6 cellular contexts compared by ENCODE assay signal in the genomic region with DNA sequence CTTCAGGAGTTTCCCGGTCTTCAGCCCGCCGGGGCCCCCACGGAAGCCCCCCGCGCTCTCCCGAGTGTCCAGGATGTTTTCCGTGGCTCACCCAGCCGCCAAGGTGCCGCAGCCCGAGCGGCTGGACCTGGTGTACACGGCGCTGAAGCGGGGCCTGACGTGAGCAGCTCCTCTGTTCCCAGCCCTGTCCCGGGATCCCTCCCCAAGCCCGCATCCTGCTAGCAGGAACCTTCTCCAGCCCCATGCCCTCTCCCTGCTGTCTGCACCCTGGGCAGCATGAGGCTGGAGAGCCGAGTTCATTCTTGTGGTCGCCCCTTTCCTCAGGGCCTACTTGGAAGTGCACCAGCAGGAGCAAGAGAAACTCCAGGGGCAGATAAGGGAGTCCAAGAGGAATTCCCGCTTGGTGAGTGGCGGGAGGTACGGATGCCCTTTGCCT. TPM values are rescaled to one million over a fixed set of nuclear protein-coding genes. Genes with fewer than 3 reads are reported as not detected.
A peak's percentile ranks its signal among the peaks of the same experiment; 100 is the strongest.
DNase-seq lines count a peak whose midpoint lies in the region.

No MANE protein-coding gene starts in this region.

- H3K36me3 ChIP-seq in ectodermal cell (ENCODE audit: control insufficient read depth, insufficient read depth, low read length) (no peaks in the 10 kb centered on the region), rectal smooth muscle tissue (ENCODE audit: control insufficient read depth, insufficient read depth, low read length) (peaks cover 24% of the 10 kb centered on the region)

- no peaks in the 10 kb centered on the region for H3K9me3 ChIP-seq in ectodermal cell (ENCODE audit: control insufficient read depth, low read length)

- H3K36me3 Mint-ChIP-seq in IgD-negative memory B cell, result peaks cover 2% of the 10 kb centered on the region

- H3K9me3 Mint-ChIP-seq in IgD-negative memory B cell, result no peaks in the 10 kb centered on the region

- H3K4me3 Mint-ChIP-seq in IgD-negative memory B cell, result peak overlapping the region; percentile 67 to 92 (median 81)

- peak overlapping the region; percentile 78 to 90 (median 89) for H3K27ac Mint-ChIP-seq in IgD-negative memory B cell

- H3K27me3 Mint-ChIP-seq in IgD-negative memory B cell, result no peaks in the 10 kb centered on the region

- DNase-seq in mesenteric fat pad (ENCODE audit: low spot score) (no peak), NCI-H446 treated with DMSO at 0.1 percent for 48 hours (lab: John Stamatoyannopoulos, UW) (no peak)
- DNase-seq in effector CD8-positive, alpha-beta T cell (lab: John Stamatoyannopoulos, UW), result no peak

- H3K27me3 ChIP-seq in ectodermal cell (ENCODE audit: control insufficient read depth, insufficient read depth, low read length, poor library complexity, severe bottlenecking), result peaks cover 64% of the 10 kb centered on the region
- no peaks in the 10 kb centered on the region for H3K27me3 ChIP-seq in rectal smooth muscle tissue (ENCODE audit: control insufficient read depth, insufficient read depth, low read length)

- no peak overlapping the region for H3K9ac ChIP-seq in rectal smooth muscle tissue (ENCODE audit: low read length)

- H3K4me3 ChIP-seq in ectodermal cell (ENCODE audit: insufficient read depth, low read depth, low read length) (peak overlapping the region; percentile 55), rectal smooth muscle tissue (ENCODE audit: low read length) (peak overlapping the region; percentile 16)

- peaks cover 4% of the 10 kb centered on the region for H3K4me1 ChIP-seq in ectodermal cell (ENCODE audit: control insufficient read depth, insufficient read depth, low read length)
- H3K4me1 ChIP-seq in rectal smooth muscle tissue (ENCODE audit: control insufficient read depth, insufficient read depth, low read length), result peaks cover 6% of the 10 kb centered on the region

- H3K4me1 Mint-ChIP-seq in IgD-negative memory B cell, result peaks cover 30 to 44% (median 43%) of the 10 kb centered on the region in 3 donors

- 22 to 23% methylated on average over 23 of the region's 23 CpGs for WGBS in ectodermal cell, 2 experiments

- no peak overlapping the region for H3K27ac ChIP-seq in ectodermal cell (ENCODE audit: insufficient read depth, low read depth, low read length, poor library complexity, severe bottlenecking)
- no peak overlapping the region for H3K27ac ChIP-seq in rectal smooth muscle tissue (ENCODE audit: low read depth, low read length)

RNA-seq across cellular contexts. Expression of gene RIPOR1, which starts 10.1 kb away (rescaled TPM):
- polyA plus RNA-seq in IgD-negative memory B cell, result 43.8 TPM
- 19.4 TPM for polyA plus RNA-seq in ectodermal cell (2013, experiment 1 of 4)
- polyA plus RNA-seq in ectodermal cell (2013, experiment 2 of 4), result 20.5 TPM
- 17.2 TPM for polyA plus RNA-seq in ectodermal cell (2013, experiment 3 of 4)
- 19.0 TPM for polyA plus RNA-seq in ectodermal cell (2013, experiment 4 of 4)
- 107 TPM for total RNA-seq in mesenteric fat pad

RNA-seq across cellular contexts. Expression of gene CTCF, which starts 23.6 kb away (rescaled TPM):
- polyA plus RNA-seq in IgD-negative memory B cell, result 70.9 TPM
- 89.2 TPM for polyA plus RNA-seq in ectodermal cell (2013, experiment 1 of 4)
- polyA plus RNA-seq in ectodermal cell (2013, experiment 2 of 4), result 83.8 TPM
- 66.2 TPM for polyA plus RNA-seq in ectodermal cell (2013, experiment 3 of 4)
- 66.5 TPM for polyA plus RNA-seq in ectodermal cell (2013, experiment 4 of 4)
- 26.2 TPM for total RNA-seq in mesenteric fat pad

RNA-seq across cellular contexts. Expression of gene AGRP, which starts 55.3 kb away (rescaled TPM):
- polyA plus RNA-seq in IgD-negative memory B cell, result not detected
- not detected for polyA plus RNA-seq in ectodermal cell (2013, experiment 1 of 4)
- not detected for polyA plus RNA-seq in ectodermal cell (2013, experiment 2 of 4)
- not detected for polyA plus RNA-seq in ectodermal cell (2013, experiment 3 of 4)
- polyA plus RNA-seq in ectodermal cell (2013, experiment 4 of 4), result not detected
- total RNA-seq in mesenteric fat pad, result not detected

RNA-seq across cellular contexts. Expression of gene ATP6V0D1, which starts 57.7 kb away (rescaled TPM):
- polyA plus RNA-seq in IgD-negative memory B cell, result 160 TPM
- 79.7 TPM for polyA plus RNA-seq in ectodermal cell (2013, experiment 1 of 4)
- 75.4 TPM for polyA plus RNA-seq in ectodermal cell (2013, experiment 2 of 4)
- 56.7 TPM for polyA plus RNA-seq in ectodermal cell (2013, experiment 3 of 4)
- 59.7 TPM for polyA plus RNA-seq in ectodermal cell (2013, experiment 4 of 4)
- total RNA-seq in mesenteric fat pad, result 89.5 TPM
